In the genomic region with DNA sequence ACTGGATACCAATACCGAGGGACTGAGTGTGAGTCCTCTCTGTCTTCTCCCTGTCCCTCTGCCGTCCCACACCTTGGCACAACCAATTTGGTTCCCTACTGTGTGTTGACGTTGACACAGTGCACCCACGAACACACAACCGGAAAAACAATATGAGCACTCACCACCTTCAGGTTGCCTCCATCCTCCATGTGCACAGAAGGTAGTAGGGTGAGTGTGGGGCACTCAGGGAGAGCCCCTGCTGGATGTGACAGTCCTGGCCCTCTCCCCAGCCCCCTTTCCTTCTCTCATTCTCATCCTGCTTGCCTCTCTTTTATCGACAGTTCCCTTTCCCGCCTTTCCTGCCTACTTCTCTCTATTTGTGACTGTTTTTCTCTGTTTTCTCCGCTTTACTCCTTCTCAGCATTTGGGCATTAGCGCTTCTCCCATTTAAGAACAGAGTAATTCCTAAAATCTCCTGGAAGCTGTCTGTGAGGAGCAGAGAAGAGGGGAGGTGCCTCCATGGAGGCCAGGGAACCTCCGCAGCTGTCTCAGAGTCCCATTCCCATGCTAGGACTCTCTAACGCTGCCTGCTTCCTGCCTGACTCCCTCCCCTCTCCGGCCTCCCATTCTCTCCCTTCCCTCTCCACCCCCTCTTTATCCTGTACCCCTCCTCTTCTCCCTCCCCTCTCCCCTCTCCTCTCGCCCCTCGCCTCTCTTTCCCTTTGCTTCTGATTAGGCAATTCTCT, we compare ENCODE assay signal across 11 cellular contexts. TPM values are rescaled to one million over a fixed set of nuclear protein-coding genes. Genes with fewer than 3 reads are reported as not detected.
A peak's percentile ranks its signal among the peaks of the same experiment; 100 is the strongest.
DNase-seq lines count a peak whose midpoint lies in the region; ATAC-seq and TF ChIP-seq lines count a peak whose summit lies in the region.
"Had no signal": no experiment of that assay in that cellular context is flagged by ENCODE, and none has a peak within 500 bp of the region (broad histone marks: within the 10 kb centered on the region; RNA-seq: fewer than 3 reads in every experiment).

No MANE protein-coding gene starts in this region.

- WGBS in right cardiac atrium = 18% methylated on average over 14 of the region's 14 CpGs
- WGBS in psoas muscle, 3 donors = 18 to 30% (median 22%) methylated on average over 14 of the region's 14 CpGs

- H3K9me3 ChIP-seq in OCI-LY3 (ENCODE audit: insufficient read depth, low read length) = no peaks in the 10 kb centered on the region
- H3K9me3 ChIP-seq in right cardiac atrium (ENCODE audit: control insufficient read depth, low read length) = no peaks in the 10 kb centered on the region
- no peaks in the 10 kb centered on the region for H3K9me3 ChIP-seq in psoas muscle

- H2AFZ ChIP-seq in OCI-LY3 (ENCODE audit: low read depth, low read length) = peak overlapping the region; percentile 98

- H3K4me2 ChIP-seq in OCI-LY3 (ENCODE audit: low read length) = peak overlapping the region; percentile 92

- H3K4me3 ChIP-seq in GM12864 (ENCODE audit: low read depth, low read length) (peak overlapping the region; percentile 18; the same call in 1 of the 2 replicates), OCI-LY3 (ENCODE audit: low read length) (peak overlapping the region; percentile 76), right cardiac atrium (ENCODE audit: low read length) (no peak overlapping the region), psoas muscle (peak overlapping the region; percentile 41)

- intact Hi-C loops in right cardiac atrium (cut with DNase I) = no loop called here
- intact Hi-C loops in psoas muscle (cut with DNase I) = no loop called here

- H3K4me1 ChIP-seq in OCI-LY3 (ENCODE audit: low read length) (peaks cover 27% of the 10 kb centered on the region), right cardiac atrium (ENCODE audit: control insufficient read depth, insufficient read depth, low read length) (no peaks in the 10 kb centered on the region), psoas muscle (no peaks in the 10 kb centered on the region)

- H3K27me3 ChIP-seq in OCI-LY3 (ENCODE audit: low read depth, low read length) (peaks cover 30% of the 10 kb centered on the region), right cardiac atrium (ENCODE audit: control insufficient read depth, insufficient read depth) (peaks cover 2% of the 10 kb centered on the region), psoas muscle (ENCODE audit: insufficient read depth in 3 of 3, low read length in 2 of 3) (peaks cover 0 to 36% (median 0%) of the 10 kb centered on the region in 3 donors)

- H3K27ac ChIP-seq in OCI-LY3 (ENCODE audit: low read length) (no peak overlapping the region), right cardiac atrium (ENCODE audit: low read length) (no peak overlapping the region), psoas muscle (no peak overlapping the region)

- H4K20me1 ChIP-seq in OCI-LY3 (ENCODE audit: insufficient read depth, low read length) = peaks cover 9% of the 10 kb centered on the region; the same call in 1 of the 2 replicates

- no peaks in the 10 kb centered on the region for H3K79me2 ChIP-seq in OCI-LY3 (ENCODE audit: low read length)

- no peak for TF ChIP-seq CTCF in GM12864 (IDR thresholded peaks at IDR 0.05; ENCODE audit: low read depth, low read length, missing control alignments)
- TF ChIP-seq CTCF in OCI-LY3 (IDR thresholded peaks at IDR 0.05; ENCODE audit: low read depth, low read length) = no peak
- TF ChIP-seq CTCF in psoas muscle (IDR thresholded peaks at IDR 0.05) = no peak

- no peak for DNase-seq in GM12864 (ENCODE audit: low read depth)
- no peak for DNase-seq in right cardiac atrium
- no peak for DNase-seq in psoas muscle
- DNase-seq in islet precursor cell = no peak
- no peak for DNase-seq in Kasumi-1 (lab: John Stamatoyannopoulos, UW)
- no peak for DNase-seq in activated naive CD4-positive, alpha-beta T cell (lab: John Stamatoyannopoulos, UW)
- DNase-seq: effector memory CD4-positive, alpha-beta T cell; NCI-H524 treated with DMSO at 0.1 percent for 48 hours had no signal

- H3K9ac ChIP-seq in OCI-LY3 (ENCODE audit: low read length) = peak overlapping the region; percentile 74

- H3K36me3 ChIP-seq in OCI-LY3 (replicated peaks; ENCODE audit: low read depth, low read length) = no peaks in the 10 kb centered on the region
- H3K36me3 ChIP-seq in psoas muscle (ENCODE audit: insufficient read depth in 1 of 2, low read depth in 1 of 2) = peaks cover 0 to 2% of the 10 kb centered on the region in 2 donors

- ATAC-seq in right cardiac atrium (peak; percentile 64 to 76), psoas muscle (no peak), GM21619 (IDR thresholded peaks at IDR 0.05; ENCODE audit: unreplicated experiment) (no peak)

RNA-seq across cellular contexts. Expression of gene CADM3, which starts 16.4 kb away (rescaled TPM):
- total RNA-seq in right cardiac atrium (10 to 100 TPM in 2 of 4 donors, 1 to 10 TPM in 2; 6.1 to 13.2 (median 8.7) TPM), psoas muscle (1 to 10 TPM in 2 of 4 donors, under 1 TPM in 2; 0.89 to 2.2 (median 1.1) TPM)
- polyA plus RNA-seq in right cardiac atrium (9.0 TPM), psoas muscle (under 1 TPM; 0.32 to 0.83 (median 0.79) TPM)
- total RNA-seq: Calu3 had no signal

RNA-seq across cellular contexts. Expression of gene ACKR1, which starts 16.9 kb away (rescaled TPM):
- total RNA-seq in right cardiac atrium (10 to 100 TPM in 1 of 4 donors, 1 to 10 TPM in 3; 2.7 to 17.9 (median 4.0) TPM), psoas muscle (10 to 100 TPM; 11.1 to 24.0 (median 15.1) TPM)
- polyA plus RNA-seq in right cardiac atrium (13.1 TPM), psoas muscle (10 to 100 TPM; 11.8 to 21.2 (median 16.3) TPM)
- total RNA-seq: Calu3 had no signal

Comparison
In these comparisons a context has a peak if more than half of its experiments do, and no peak if none do; other contexts are left out.
1. ATAC-seq: peak in right cardiac atrium (2 of 2); none in psoas muscle (0 of 4) and GM21619 (single experiment).